In genomic region chr20:48827880-48828733, GRCh38 we compare ENCODE assay signal across 1 cellular context.
TF ChIP-seq lines count a peak whose summit lies in the region.

TSS of gene PREX1 (minus strand) at chr20:48827999. CDS start at chr20:48827860, 139 bp downstream.

TF ChIP-seq in HepG2, 621 proteins besides CTCF, POLR2A, EP300 and RAD21 (continued from another document and continues in another):
- TF ChIP-seq AKNA (CRISPR knock-in tag; IDR thresholded peaks at IDR 0.05; ENCODE audit: borderline replicate concordance) = no peak
- peak; percentile 37; the same call in 1 of the 2 replicates for TF ChIP-seq ZNF230 (CRISPR knock-in tag; IDR thresholded peaks at IDR 0.05)
- TF ChIP-seq IKZF4 (CRISPR knock-in tag; IDR thresholded peaks at IDR 0.05; ENCODE audit: borderline replicate concordance, low read depth, not compliant biosample characterization) = peak; percentile 60
- TF ChIP-seq ZNF800 (CRISPR knock-in tag; IDR thresholded peaks at IDR 0.05) = peak; percentile 88; the same call in 1 of the 2 replicates
- TF ChIP-seq EZH2 (conservative IDR thresholded peaks at IDR 0.05; ENCODE audit: low read depth, low read length) = peak; percentile 97; the same call in 1 of the 2 replicates
- no peak for TF ChIP-seq ZMYM3 (CRISPR knock-in tag; IDR thresholded peaks at IDR 0.05)
- peak; percentile 46 for TF ChIP-seq HNRNPLL (IDR thresholded peaks at IDR 0.05; ENCODE audit: low read depth, low read length, poor library complexity, severe bottlenecking)
- TF ChIP-seq HCFC1 (IDR thresholded peaks at IDR 0.05; ENCODE audit: low read depth, low read length) = no peak
- TF ChIP-seq ZNF891 (CRISPR knock-in tag; IDR thresholded peaks at IDR 0.05) = peak; percentile 23; the same call in 1 of the 2 replicates
- TF ChIP-seq MAZ (IDR thresholded peaks at IDR 0.05; ENCODE audit: borderline replicate concordance, low read depth, low read length) = no peak
- 0 out of 2 replicates have a peak, but pooled peaks have one; percentile 25 for TF ChIP-seq MAZ (CRISPR knock-in tag; IDR thresholded peaks at IDR 0.05; ENCODE audit: low read depth)
- peak; percentile 30; the same call in 1 of the 2 replicates for TF ChIP-seq MAX (IDR thresholded peaks at IDR 0.05)
- TF ChIP-seq ZBTB7B (CRISPR knock-in tag; IDR thresholded peaks at IDR 0.05) = no peak
- 0 out of 2 replicates have a peak, but pooled peaks have one; percentile 31 for TF ChIP-seq RNF2 (conservative IDR thresholded peaks at IDR 0.05; ENCODE audit: low read depth)
- TF ChIP-seq ZNF740 (CRISPR knock-in tag; IDR thresholded peaks at IDR 0.05) = peak; percentile 82
- 0 out of 2 replicates have a peak, but pooled peaks have one; percentile 47 for TF ChIP-seq SALL2 (CRISPR knock-in tag; IDR thresholded peaks at IDR 0.05)
- peak; percentile 32 for TF ChIP-seq HNRNPK (IDR thresholded peaks at IDR 0.05; ENCODE audit: low read depth, low read length, poor library complexity, severe bottlenecking)
- TF ChIP-seq ZNF142 (CRISPR knock-in tag; IDR thresholded peaks at IDR 0.05) = peak; percentile 69; the same call in 1 of the 2 replicates
- TF ChIP-seq CBX2 (IDR thresholded peaks at IDR 0.05; ENCODE audit: low read depth, low read length) = no peak
- TF ChIP-seq CBX2 (CRISPR knock-in tag; IDR thresholded peaks at IDR 0.05; ENCODE audit: low read depth) = 0 out of 2 replicates have a peak, but pooled peaks have one; percentile 45
- no peak for TF ChIP-seq ZNF704 (CRISPR knock-in tag; IDR thresholded peaks at IDR 0.05; ENCODE audit: borderline replicate concordance)
- 0 out of 2 replicates have a peak, but pooled peaks have one; percentile 27 for TF ChIP-seq ZNF563 (CRISPR knock-in tag; IDR thresholded peaks at IDR 0.05)
- no peak for TF ChIP-seq ZNF263 (CRISPR knock-in tag; IDR thresholded peaks at IDR 0.05)
- TF ChIP-seq ZNF547 (CRISPR knock-in tag; IDR thresholded peaks at IDR 0.05) = 0 out of 2 replicates have a peak, but pooled peaks have one; percentile 43
- no peak for TF ChIP-seq MLXIP (CRISPR knock-in tag; IDR thresholded peaks at IDR 0.05; ENCODE audit: borderline replicate concordance)
- TF ChIP-seq PREB (CRISPR knock-in tag; IDR thresholded peaks at IDR 0.05) = 0 out of 2 replicates have a peak, but pooled peaks have one; percentile 28
- TF ChIP-seq ETV5 (CRISPR knock-in tag; IDR thresholded peaks at IDR 0.05; ENCODE audit: borderline replicate concordance) = no peak
- TF ChIP-seq LCORL (IDR thresholded peaks at IDR 0.05) = no peak
- TF ChIP-seq LCORL (CRISPR knock-in tag; IDR thresholded peaks at IDR 0.05) = no peak
- TF ChIP-seq HES4 (CRISPR knock-in tag; IDR thresholded peaks at IDR 0.05; ENCODE audit: borderline replicate concordance) = peak; percentile 27; the same call in 1 of the 2 replicates
- TF ChIP-seq SALL1 (CRISPR knock-in tag; IDR thresholded peaks at IDR 0.05) = peak; percentile 14; the same call in 1 of the 2 replicates
- TF ChIP-seq MTF2 (CRISPR knock-in tag; IDR thresholded peaks at IDR 0.05; ENCODE audit: borderline replicate concordance) = peak; percentile 57; the same call in 1 of the 2 replicates
- 0 out of 2 replicates have a peak, but pooled peaks have one; percentile 17 for TF ChIP-seq POGK (CRISPR knock-in tag; conservative IDR thresholded peaks at IDR 0.05)
- TF ChIP-seq ISX (CRISPR knock-in tag; conservative IDR thresholded peaks at IDR 0.05) = no peak
- peak; percentile 96 for TF ChIP-seq ZNF777 (CRISPR knock-in tag; IDR thresholded peaks at IDR 0.05)
- TF ChIP-seq ZFP82 (CRISPR knock-in tag; IDR thresholded peaks at IDR 0.05; ENCODE audit: borderline replicate concordance) = no peak
- peak; percentile 28; the same call in 1 of the 2 replicates for TF ChIP-seq MEIS2 (CRISPR knock-in tag; IDR thresholded peaks at IDR 0.05)
- no peak for TF ChIP-seq SNRNP70 (IDR thresholded peaks at IDR 0.05; ENCODE audit: low read depth, low read length)
- TF ChIP-seq ARNT2 (CRISPR knock-in tag; IDR thresholded peaks at IDR 0.05; ENCODE audit: low read depth) = peak; percentile 37; the same call in 1 of the 2 replicates
